ENCODE assay signal across 15 cellular contexts in genomic region chr18:36578871-36579270, GRCh38.
DNase-seq lines count a peak whose midpoint lies in the region; ATAC-seq, FAIRE-seq and TF ChIP-seq lines count a peak whose summit lies in the region.
"Had no signal": no experiment of that assay in that cellular context is flagged by ENCODE, and none has a peak within 500 bp of the region (broad histone marks: within the 10 kb centered on the region; RNA-seq: fewer than 3 reads in every experiment).

No MANE protein-coding gene starts in this region.

- H3K56ac ChIP-seq in IMR-90 (ENCODE audit: extremely low read depth, insufficient read depth, low read length): peak overlapping the region; percentile 68; the same call in 1 of the 2 replicates

- peak; percentile 62 for DNase-seq in IMR-90
- no peak for DNase-seq in mucosa of descending colon
- DNase-seq in stimulated activated naive B cell treated with anti-CD40 and anti-IgM and Interleukin-4, amounts not matched to agents 10 μg/mL and 1 μg/mL and 100 μg/mL, for 72 hours: no peak
- no peak for DNase-seq in 8988T
- no peak for DNase-seq in activated CD4-positive, alpha-beta T cell treated with anti-CD3 and anti-CD28 coated beads, Interleukin-2, amount 50 U/mL, for 48 hours
- DNase-seq in LoVo (ENCODE audit: low spot score): no peak
- DNase-seq: activated CD4-positive, alpha-beta T cell treated with anti-CD3 and anti-CD28 coated beads for 48 hours; NCI-H748 treated with DMSO at 0.1 percent for 48 hours; stimulated activated CD4-positive, alpha-beta T cell treated with anti-CD3 and anti-CD28 coated beads, Interleukin-1b, Interleukin-23, amount 100 ng/mL, for 48 hours; testis had no signal

- H2BK120ac ChIP-seq in IMR-90 (ENCODE audit: low read depth, low read length): peak overlapping the region; percentile 99

- no peak overlapping the region for H3K27ac Mint-ChIP-seq in stimulated activated naive B cell treated with anti-CD40 and anti-IgM and Interleukin-4, amounts not matched to agents 10 μg/mL and 1 μg/mL and 100 μg/mL, for 72 hours
- H3K27ac Mint-ChIP-seq: activated naive CD8-positive, alpha-beta T cell had no signal

- peak overlapping the region; percentile 51 to 96; a peak in 3 of 4 replicates for H4K8ac ChIP-seq in IMR-90 (ENCODE audit: low read depth in 2 of 2, low read length in 2 of 2)

- peaks cover 22% of the 10 kb centered on the region for H3K9me1 ChIP-seq in IMR-90 (ENCODE audit: insufficient read depth, low read length)

- no peaks in the 10 kb centered on the region for H3K79me2 ChIP-seq in ACC112 (ENCODE audit: control insufficient read depth, insufficient read depth, low read length, unreplicated experiment)
- H3K79me2 ChIP-seq: hepatocyte had no signal

- CTCF ChIA-PET in IMR-90 (lab: Yijun Ruan, JAX): no interaction called here

- H3K4me1 ChIP-seq in ACC112 (ENCODE audit: control insufficient read depth, insufficient read depth, low read length, unreplicated experiment): peaks cover 24% of the 10 kb centered on the region
- H3K4me1 ChIP-seq in IMR-90 (ENCODE audit: control insufficient read depth, insufficient read depth, low read length): peaks cover 28% of the 10 kb centered on the region
- peaks cover 7% of the 10 kb centered on the region for H3K4me1 ChIP-seq in mucosa of descending colon (ENCODE audit: low read depth)
- H3K4me1 ChIP-seq: testis had no signal

- TF ChIP-seq RAD21 in IMR-90 (IDR thresholded peaks at IDR 0.05; ENCODE audit: low read length): no peak

- H3K27ac ChIP-seq in ACC112 (ENCODE audit: low read depth, low read length) (peak overlapping the region; percentile 25), IMR-90 (ENCODE audit: insufficient read depth, low read length) (peak overlapping the region; percentile 89)
- H3K27ac ChIP-seq: hepatocyte, testis had no signal

- intact Hi-C loops in IMR-90 (cut with micrococcal nuclease): loop anchor here (2.0 to 10.0 kb wide), 2 partner anchors 110 to 484 kb away; no protein-coding TSS in a partner anchor
- intact Hi-C loops in mucosa of descending colon (cut with DNase I, micrococcal nuclease): loop anchor here in 1 of 2 donors (10.0 kb wide), 1 partner anchor 86 kb away; no protein-coding TSS in a partner anchor

- peaks cover 4 to 6% of the 10 kb centered on the region in 2 donors for H3K27me3 Mint-ChIP-seq in stimulated activated naive B cell treated with anti-CD40 and anti-IgM and Interleukin-4, amounts not matched to agents 10 μg/mL and 1 μg/mL and 100 μg/mL, for 72 hours

- peaks cover 0 to 2% of the 10 kb centered on the region in 2 donors for H3K36me3 Mint-ChIP-seq in stimulated activated naive B cell treated with anti-CD40 and anti-IgM and Interleukin-4, amounts not matched to agents 10 μg/mL and 1 μg/mL and 100 μg/mL, for 72 hours
- H3K36me3 Mint-ChIP-seq: activated naive CD8-positive, alpha-beta T cell had no signal

- peaks cover 0 to 17% of the 10 kb centered on the region in 2 experiments; a peak in 2 of 4 replicates for H3K79me1 ChIP-seq in IMR-90 (ENCODE audit: low read depth in 1 of 2, low read length in 2 of 2)

- TF ChIP-seq CTCF in IMR-90 (conservative IDR thresholded peaks at IDR 0.05; ENCODE audit: low read depth, low read length) (no peak), mucosa of descending colon (IDR thresholded peaks at IDR 0.05) (no peak)

- H4K91ac ChIP-seq in IMR-90 (ENCODE audit: insufficient read depth, low read depth, low read length): peak overlapping the region; percentile 98

- no peak for TF ChIP-seq POLR2A in IMR-90 (IDR thresholded peaks at IDR 0.05; ENCODE audit: low read depth, low read length)

- ATAC-seq in IMR-90 (ENCODE audit: low read depth) (peak; percentile 15; the same call in 1 of the 2 replicates), mucosa of descending colon (peak; percentile 57)
- ATAC-seq in stimulated activated naive B cell treated with anti-CD40 and anti-IgM and Interleukin-4, amounts not matched to agents 10 μg/mL and 1 μg/mL and 100 μg/mL, for 72 hours (replicated peaks): no peak
- ATAC-seq: left lobe of liver had no signal

- H3K4me3 Mint-ChIP-seq in stimulated activated naive B cell treated with anti-CD40 and anti-IgM and Interleukin-4, amounts not matched to agents 10 μg/mL and 1 μg/mL and 100 μg/mL, for 72 hours: no peak overlapping the region
- H3K4me3 Mint-ChIP-seq: activated naive CD8-positive, alpha-beta T cell had no signal

- H2AK5ac ChIP-seq in IMR-90 (ENCODE audit: low read depth, low read length): peak overlapping the region; percentile 94

- no peaks in the 10 kb centered on the region for H3K4me1 Mint-ChIP-seq in stimulated activated naive B cell treated with anti-CD40 and anti-IgM and Interleukin-4, amounts not matched to agents 10 μg/mL and 1 μg/mL and 100 μg/mL, for 72 hours

- peak overlapping the region; percentile 98 for H3K4ac ChIP-seq in IMR-90 (ENCODE audit: low read depth, low read length)

- peak overlapping the region; percentile 90 for H2BK5ac ChIP-seq in IMR-90 (ENCODE audit: low read depth, low read length, poor library complexity, severe bottlenecking)

- peak overlapping the region; percentile 42 for H3K9ac ChIP-seq in IMR-90 (ENCODE audit: low read depth, low read length)

- H3K36me3 ChIP-seq in ACC112 (ENCODE audit: insufficient read depth, low read length): no peaks in the 10 kb centered on the region
- no peaks in the 10 kb centered on the region for H3K36me3 ChIP-seq in IMR-90 (ENCODE audit: control insufficient read depth, insufficient read depth, low read length)
- no peaks in the 10 kb centered on the region for H3K36me3 ChIP-seq in mucosa of descending colon (ENCODE audit: low read depth)

- peak overlapping the region; percentile 94 for H3K18ac ChIP-seq in IMR-90 (ENCODE audit: low read depth, low read length)

- no CpG with 5 or more reads among the region's 1 CpG for WGBS in IMR-90 (ENCODE audit: extremely low coverage in 2 of 2, insufficient read length in 1 of 2), 2 experiments

- FAIRE-seq in endometrium (lab: Jason Lieb, UNC): peak; percentile 82

- peak overlapping the region; percentile 84; the same call in 1 of the 2 replicates for H3K23ac ChIP-seq in IMR-90 (ENCODE audit: low read depth, low read length)

- H4K5ac ChIP-seq in IMR-90 (ENCODE audit: low read depth, low read length): peak overlapping the region; percentile 94

- peak overlapping the region; percentile 98 for H3K14ac ChIP-seq in IMR-90 (replicated peaks; ENCODE audit: low read depth, low read length)

- H3K4me3 ChIP-seq in ACC112 (ENCODE audit: low read depth, low read length): no peak overlapping the region
- no peak overlapping the region for H3K4me3 ChIP-seq in IMR-90 (ENCODE audit: insufficient read depth, low read depth, low read length)
- H3K4me3 ChIP-seq in mucosa of descending colon: no peak overlapping the region
- H3K4me3 ChIP-seq: hepatocyte, testis had no signal

- H3K4me2 ChIP-seq in IMR-90 (ENCODE audit: low read depth, low read length): peak overlapping the region; percentile 39; the same call in 1 of the 2 replicates
- H3K4me2 ChIP-seq: hepatocyte had no signal

- in situ Hi-C loops in IMR-90 (cut with MboI; ENCODE audit: low sequenced_read_pairs): no loop called here

- POLR2A ChIA-PET in IMR-90 (lab: Charles Lee; ENCODE audit: unreplicated experiment): no interaction called here

- peak overlapping the region; percentile 99 for H2BK20ac ChIP-seq in IMR-90 (ENCODE audit: low read depth, low read length)

- H4K20me1 ChIP-seq in IMR-90 (ENCODE audit: insufficient read depth, low read length): no peaks in the 10 kb centered on the region

- no peaks in the 10 kb centered on the region for H3K27me3 ChIP-seq in ACC112 (ENCODE audit: insufficient read depth, low read length)
- H3K27me3 ChIP-seq in IMR-90 (ENCODE audit: control insufficient read depth, insufficient read depth, low read length): no peaks in the 10 kb centered on the region
- H3K27me3 ChIP-seq: hepatocyte, testis had no signal

- peak overlapping the region; percentile 28 for H2AFZ ChIP-seq in ACC112 (ENCODE audit: low read length, unreplicated experiment)
- H2AFZ ChIP-seq in IMR-90 (replicated peaks; ENCODE audit: low read length, poor library complexity): no peak overlapping the region
- H2AFZ ChIP-seq: hepatocyte had no signal

- dilution Hi-C loops in IMR-90 (cut with HindIII; ENCODE audit: low sequenced_read_pairs, unreplicated experiment): no loop called here

- no peak overlapping the region for H2AK9ac ChIP-seq in IMR-90 (replicated peaks; ENCODE audit: low read depth, low read length, poor library complexity)

- no peaks in the 10 kb centered on the region for H3K9me3 ChIP-seq in IMR-90 (ENCODE audit: control insufficient read depth, insufficient read depth, low read length)
- no peaks in the 10 kb centered on the region for H3K9me3 ChIP-seq in mucosa of descending colon
- H3K9me3 ChIP-seq: testis had no signal

- no TSS peak for BruUV-seq in IMR-90 (replicated peaks; lab: Mats Ljungman, UMichigan)

- peak overlapping the region; percentile 97; the same call in 2 of the 3 replicates for H2BK15ac ChIP-seq in IMR-90 (ENCODE audit: low read depth, low read length)

- H3K9me3 Mint-ChIP-seq in stimulated activated naive B cell treated with anti-CD40 and anti-IgM and Interleukin-4, amounts not matched to agents 10 μg/mL and 1 μg/mL and 100 μg/mL, for 72 hours: peaks cover 0 to 6% of the 10 kb centered on the region in 2 donors

TF ChIP-seq in IMR-90, 13 proteins besides CTCF, POLR2A, EP300 and RAD21:
- TF ChIP-seq CEBPB (IDR thresholded peaks at IDR 0.05; ENCODE audit: low read depth, low read length) (peak; percentile 60; the same call in 1 of the 2 replicates), FOS (IDR thresholded peaks at IDR 0.05; ENCODE audit: low read depth, low read length) (no peak)
TF ChIP-seq in IMR-90: peak in this region for 1.

Comparison
In these comparisons a context has a peak if more than half of its experiments do, and no peak if none do; other contexts are left out.
1. ATAC-seq: peak in IMR-90 (single experiment) and mucosa of descending colon (single experiment); none in stimulated activated naive B cell treated with anti-CD40 and anti-IgM and Interleukin-4, amounts not matched to agents 10 μg/mL and 1 μg/mL and 100 μg/mL, for 72 hours (0 of 2).